9 cellular contexts compared by ENCODE assay signal in the genomic region with DNA sequence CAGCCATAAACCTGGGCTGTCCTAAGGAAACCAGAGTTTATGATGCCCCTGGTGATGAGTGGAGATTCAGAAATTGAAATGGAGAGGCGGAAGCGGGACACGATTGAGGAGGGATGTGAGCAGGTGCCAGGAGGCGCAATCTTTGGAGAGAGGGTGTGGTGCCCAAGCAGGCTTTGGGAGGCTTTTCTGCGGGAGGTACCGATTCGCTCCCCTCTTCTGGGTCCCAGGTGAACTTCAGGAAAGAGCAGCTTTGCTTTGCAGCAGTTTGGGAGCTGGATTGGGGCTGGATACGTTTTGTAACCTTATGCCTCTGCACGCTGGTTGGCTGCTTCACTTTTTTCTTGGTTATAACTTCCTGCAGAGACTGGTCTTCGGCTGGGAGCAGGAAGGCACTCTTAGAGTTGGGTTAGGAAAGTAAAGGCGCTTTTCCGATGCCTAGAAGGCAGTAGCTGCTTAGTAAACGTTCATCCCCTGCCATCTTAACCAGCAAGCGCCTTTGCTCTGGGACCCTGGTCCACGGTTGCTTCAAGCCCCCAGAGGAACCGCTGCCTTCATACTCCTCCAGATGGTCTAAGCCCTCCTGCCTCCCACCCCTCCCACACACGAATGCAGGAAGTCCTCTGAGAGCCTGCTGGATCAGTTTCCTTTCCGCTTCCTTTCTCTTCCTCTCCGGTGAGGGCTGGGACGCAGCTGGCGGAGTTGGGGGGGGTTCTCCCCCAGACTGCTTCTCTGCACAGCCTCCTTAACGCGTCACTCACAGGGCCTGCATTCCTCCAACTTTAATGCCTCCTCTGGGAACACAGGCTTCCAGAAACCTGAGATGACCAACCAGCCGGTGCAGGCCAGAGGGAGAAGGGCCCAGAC. TPM values are rescaled to one million over a fixed set of nuclear protein-coding genes. Genes with fewer than 3 reads are reported as not detected.
DNase-seq lines count a peak whose midpoint lies in the region; ATAC-seq and TF ChIP-seq lines count a peak whose summit lies in the region.
"Had no signal": no experiment of that assay in that cellular context is flagged by ENCODE, and none has a peak within 500 bp of the region (broad histone marks: within the 10 kb centered on the region; RNA-seq: fewer than 3 reads in every experiment).

No MANE protein-coding gene starts in this region.

- H3K4me1 ChIP-seq in SJCRH30, result no peaks in the 10 kb centered on the region; the same call in 1 of the 2 replicates
- H3K4me1 ChIP-seq in iPS-15b (ENCODE audit: control insufficient read depth, insufficient read depth, low read length), result peaks cover 9% of the 10 kb centered on the region
- peaks cover 0 to 9% (median 7%) of the 10 kb centered on the region in 3 donors for H3K4me1 ChIP-seq in skeletal muscle tissue (ENCODE audit: control insufficient read depth in 3 of 3, insufficient read depth in 3 of 3, low read length in 3 of 3)

- H3K27ac ChIP-seq in SJCRH30, result peak overlapping the region; percentile 42
- H3K27ac ChIP-seq in skeletal muscle tissue (ENCODE audit: low read depth, low read length), result peak overlapping the region; percentile 25

- DNase-seq in GM13976 (ENCODE audit: low spot score) (peak; percentile 11), SJCRH30 (peak; percentile 93 to 95), midbrain (lab: John Stamatoyannopoulos, UW) (no peak), COLO829 (ENCODE audit: low spot score) (no peak)
- DNase-seq: kidney glomerular epithelial cell had no signal

- no peaks in the 10 kb centered on the region for H3K27me3 ChIP-seq in SJCRH30
- no peaks in the 10 kb centered on the region for H3K27me3 ChIP-seq in iPS-15b (ENCODE audit: control insufficient read depth, insufficient read depth, low read length)
- H3K27me3 ChIP-seq in skeletal muscle tissue (ENCODE audit: control insufficient read depth in 3 of 3, insufficient read depth in 3 of 3, low read length in 3 of 3), result peaks cover 0 to 4% (median 3%) of the 10 kb centered on the region in 3 donors

- no peak for TF ChIP-seq CTCF in GM13976 (IDR thresholded peaks at IDR 0.05; ENCODE audit: borderline replicate concordance, control extremely low read depth, extremely low read depth, insufficient read depth, missing control alignments)

- in situ Hi-C loops in GM13976 (cut with MboI; ENCODE audit: low sequenced_read_pairs, unreplicated experiment), result no loop called here

- ATAC-seq in GM19023 (IDR thresholded peaks at IDR 0.05; ENCODE audit: unreplicated experiment), result no peak
- ATAC-seq in HG02840 (IDR thresholded peaks at IDR 0.05; ENCODE audit: low FRiP score, unreplicated experiment), result no peak

- H3K4me3 ChIP-seq in SJCRH30, result peak overlapping the region; percentile 50
- H3K4me3 ChIP-seq in iPS-15b (ENCODE audit: low read depth, low read length), result peak overlapping the region; percentile 39
- H3K4me3 ChIP-seq in skeletal muscle tissue (ENCODE audit: low read length in 3 of 3), result peak overlapping the region; percentile 40 to 72 (median 41)

- H3K36me3 ChIP-seq in SJCRH30, result no peaks in the 10 kb centered on the region
- no peaks in the 10 kb centered on the region for H3K36me3 ChIP-seq in iPS-15b (ENCODE audit: control insufficient read depth, insufficient read depth, low read length)
- H3K36me3 ChIP-seq in skeletal muscle tissue (ENCODE audit: control insufficient read depth in 3 of 3, insufficient read depth in 3 of 3, low read length in 3 of 3), result no peaks in the 10 kb centered on the region

- H3K9ac ChIP-seq in iPS-15b (ENCODE audit: low read depth, low read length) (peak overlapping the region; percentile 24), skeletal muscle tissue (ENCODE audit: low read depth in 1 of 3, low read length in 3 of 3) (peak overlapping the region in 1 of 3 donors; percentile 51)

- H3K9me3 ChIP-seq in SJCRH30 (replicated peaks) (no peaks in the 10 kb centered on the region), iPS-15b (ENCODE audit: control insufficient read depth, insufficient read depth, low read length) (no peaks in the 10 kb centered on the region), skeletal muscle tissue (ENCODE audit: control insufficient read depth in 3 of 3, low read length in 3 of 3) (no peaks in the 10 kb centered on the region)

RNA-seq across cellular contexts. Expression of a gene that starts 15.2 kb away (rescaled TPM):
- total RNA-seq in SJCRH30 (2014; rRNA removed; shearing (Covaris generic)), result 26.1 and 28.4 TPM in 2 replicates
- 15.7 TPM for total RNA-seq in skeletal muscle tissue

Comparison
In these comparisons a context has a peak if more than half of its experiments do, and no peak if none do; other contexts are left out.
1. DNase-seq: peak in GM13976 (single experiment) and SJCRH30 (2 of 2); none in midbrain (single experiment) and COLO829 (single experiment).
2. Peak in every context shown above with its lines, with median percentiles within 50 percentile points of each other: H3K4me3 ChIP-seq.